In genomic region chr2:69755862-69756467, GRCh38 we compare ENCODE assay signal across 1 cellular context.
TF ChIP-seq lines count a peak whose summit lies in the region.

No MANE protein-coding gene starts in this region.

TF ChIP-seq in HEK293, 187 proteins besides CTCF, POLR2A, EP300 and RAD21 (continued from another document):
- TF ChIP-seq, protein P1, sequence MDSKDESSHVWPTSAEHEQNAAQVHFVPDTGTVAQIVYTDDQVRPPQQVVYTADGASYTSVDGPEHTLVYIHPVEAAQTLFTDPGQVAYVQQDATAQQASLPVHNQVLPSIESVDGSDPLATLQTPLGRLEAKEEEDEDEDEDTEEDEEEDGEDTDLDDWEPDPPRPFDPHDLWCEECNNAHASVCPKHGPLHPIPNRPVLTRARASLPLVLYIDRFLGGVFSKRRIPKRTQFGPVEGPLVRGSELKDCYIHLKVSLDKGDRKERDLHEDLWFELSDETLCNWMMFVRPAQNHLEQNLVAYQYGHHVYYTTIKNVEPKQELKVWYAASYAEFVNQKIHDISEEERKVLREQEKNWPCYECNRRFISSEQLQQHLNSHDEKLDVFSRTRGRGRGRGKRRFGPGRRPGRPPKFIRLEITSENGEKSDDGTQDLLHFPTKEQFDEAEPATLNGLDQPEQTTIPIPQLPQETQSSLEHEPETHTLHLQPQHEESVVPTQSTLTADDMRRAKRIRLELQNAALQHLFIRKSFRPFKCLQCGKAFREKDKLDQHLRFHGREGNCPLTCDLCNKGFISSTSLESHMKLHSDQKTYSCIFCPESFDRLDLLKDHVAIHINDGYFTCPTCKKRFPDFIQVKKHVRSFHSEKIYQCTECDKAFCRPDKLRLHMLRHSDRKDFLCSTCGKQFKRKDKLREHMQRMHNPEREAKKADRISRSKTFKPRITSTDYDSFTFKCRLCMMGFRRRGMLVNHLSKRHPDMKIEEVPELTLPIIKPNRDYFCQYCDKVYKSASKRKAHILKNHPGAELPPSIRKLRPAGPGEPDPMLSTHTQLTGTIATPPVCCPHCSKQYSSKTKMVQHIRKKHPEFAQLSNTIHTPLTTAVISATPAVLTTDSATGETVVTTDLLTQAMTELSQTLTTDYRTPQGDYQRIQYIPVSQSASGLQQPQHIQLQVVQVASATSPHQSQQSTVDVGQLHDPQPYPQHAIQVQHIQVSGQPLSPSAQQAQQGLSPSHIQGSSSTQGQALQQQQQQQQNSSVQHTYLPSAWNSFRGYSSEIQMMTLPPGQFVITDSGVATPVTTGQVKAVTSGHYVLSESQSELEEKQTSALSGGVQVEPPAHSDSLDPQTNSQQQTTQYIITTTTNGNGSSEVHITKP (tag by site-specific recombination; IDR thresholded peaks at IDR 0.05), result peak; percentile 29; the same call in 1 of the 2 replicates
